ENCODE assay signal across 33 cellular contexts in the genomic region with DNA sequence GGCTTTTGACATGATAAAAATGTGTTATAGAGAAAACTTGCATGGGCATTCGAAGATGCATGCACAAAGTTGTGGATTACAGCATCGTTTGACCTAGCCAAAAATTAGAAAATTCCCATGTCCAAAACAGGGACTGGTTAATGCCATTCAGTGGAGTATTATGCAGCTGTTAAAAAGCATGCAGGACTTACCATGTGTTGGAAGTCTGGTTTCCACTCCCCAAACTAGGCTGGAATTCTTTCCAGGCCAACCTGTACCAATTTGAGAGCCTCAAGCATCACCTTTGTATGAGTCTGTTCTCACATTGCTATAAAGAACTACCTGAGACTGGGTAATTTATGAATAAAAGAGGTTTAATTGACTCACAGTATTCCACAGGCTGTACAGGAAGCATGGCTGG.
"Had no signal": no experiment of that assay in that cellular context is flagged by ENCODE, and none has a peak within 500 bp of the region (broad histone marks: within the 10 kb centered on the region; RNA-seq: fewer than 3 reads in every experiment).

No MANE protein-coding gene starts in this region.

- H3K4me3 ChIP-seq: adrenal gland, ascending aorta, body of pancreas, breast epithelium, cardiac muscle cell had no signal

- H3K27ac ChIP-seq: adrenal gland, body of pancreas, brain microvascular endothelial cell, breast epithelium, cardiac muscle cell had no signal

- H3K4me1 ChIP-seq: adrenal gland, ascending aorta, breast epithelium had no signal

- H3K36me3 ChIP-seq: adrenal gland, ascending aorta, brain microvascular endothelial cell, breast epithelium, cardiac muscle cell had no signal

- FAIRE-seq: astrocyte, bronchial epithelial cell had no signal

- H3K27me3 ChIP-seq: adrenal gland, ascending aorta, body of pancreas, brain microvascular endothelial cell, cardiac muscle cell had no signal

- H3K9me3 ChIP-seq: adrenal gland, ascending aorta, body of pancreas, breast epithelium had no signal

- DNase-seq: activated effector memory CD4-positive, alpha-beta T cell treated with anti-CD3 and anti-CD28 coated beads, Interleukin-2, amount 50 U/mL, for 16 hours; activated effector memory CD4-positive, alpha-beta T cell treated with Interleukin-2 at 50 U/mL for 16 hours; activated gamma-delta T cell; activated gamma-delta T cell treated with Interleukin-2 at 50 U/mL for 16 hours; activated naive CD4-positive, alpha-beta T cell; activated naive CD4-positive, alpha-beta T cell treated with anti-CD3 and anti-CD28 coated beads for 36 hours; activated naive CD4-positive, alpha-beta T cell treated with anti-CD3 and anti-CD28 coated beads, Interleukin-2, amount 10 ng/mL, durations not matched to agents 7 days and 5 days; activated naive CD4-positive, alpha-beta T cell treated with anti-CD3 and anti-CD28 coated beads, Interleukin-2, amount 50 U/mL, for 16 hours; activated naive CD4-positive, alpha-beta T cell treated with Interleukin-2 at 50 U/mL for 16 hours; activated naive CD8-positive, alpha-beta T cell treated with anti-CD3 and anti-CD28 coated beads for 36 hours; activated naive CD8-positive, alpha-beta T cell treated with anti-CD3 and anti-CD28 coated beads, Interleukin-2, amount 10 ng/mL, durations not matched to agents 7 days and 5 days; activated naive CD8-positive, alpha-beta T cell treated with anti-CD3 and anti-CD28 coated beads, Interleukin-2, amount 50 U/mL, for 24 hours; activated T-cell treated with anti-CD3 and anti-CD28 coated beads, Interleukin-2, amount 50 U/mL, for 1 hour; activated T-cell treated with anti-CD3 and anti-CD28 coated beads, Interleukin-2, amount 50 U/mL, for 24 hours; activated T-cell treated with anti-CD3 and anti-CD28 coated beads, Interleukin-2, amount 50 U/mL, for 4 hours; activated T-cell treated with anti-CD3 and anti-CD28 coated beads, Interleukin-2, amount 50 U/mL, for 48 hours; activated T-cell treated with anti-CD3 and anti-CD28 coated beads, Interleukin-2, amount 50 U/mL, for 72 hours; adrenal gland; amniotic stem cell; amygdala; aorta; body of pancreas; brain microvascular endothelial cell; caudate nucleus; central memory CD4-positive, alpha-beta T cell; cerebellar nuclear complex had no signal

- ATAC-seq: activated naive CD4-positive, alpha-beta T cell treated with anti-CD3 and anti-CD28 coated beads, Interleukin-2, amount 50 U/mL, for 72 hours; activated naive CD8-positive, alpha-beta T cell treated with anti-CD3 and anti-CD28 coated beads, Interleukin-2, amount 50 U/mL, for 24 hours; activated T-cell treated with anti-CD3 and anti-CD28 coated beads, Interleukin-2, amount 50 U/mL, for 4 hours; activated T-cell treated with anti-CD3 and anti-CD28 coated beads, Interleukin-2, amount 50 U/mL, for 72 hours; activated T-helper 17 cell treated with anti-CD3 and anti-CD28 coated beads, Interleukin-2, amount 50 U/mL, for 72 hours; body of pancreas had no signal
